8 cellular contexts compared by ENCODE assay signal in genomic region chr1:156813750-156814570, GRCh38. TPM values are rescaled to one million over a fixed set of nuclear protein-coding genes. Genes with fewer than 3 reads are reported as not detected.
DNase-seq lines count a peak whose midpoint lies in the region; ATAC-seq and TF ChIP-seq lines count a peak whose summit lies in the region.

No MANE protein-coding gene starts in this region.

- TF ChIP-seq POLR2A in heart left ventricle (IDR thresholded peaks at IDR 0.05), result no peak
- TF ChIP-seq POLR2A in upper lobe of left lung (IDR thresholded peaks at IDR 0.05), result no peak

- peak; percentile 87 for ATAC-seq in GM23338
- ATAC-seq in RWPE2 (ENCODE audit: low read depth), result peak; percentile 47
- peak; percentile 33 to 72 (median 70) for ATAC-seq in heart left ventricle
- peak; percentile 82 to 83 for ATAC-seq in upper lobe of left lung (ENCODE audit: low FRiP score in 2 of 2)
- no peak for ATAC-seq in GM18909 (IDR thresholded peaks at IDR 0.05; ENCODE audit: poor library complexity, unreplicated experiment)

- peak overlapping the region; percentile 67 for H3K4me3 Mint-ChIP-seq in GM23338
- peak overlapping the region; percentile 97 for H3K4me3 Mint-ChIP-seq in activated naive CD4-positive, alpha-beta T cell treated with anti-CD3 and anti-CD28 coated beads, Interleukin-2, amount 50 U/mL, for 24 hours

- H3F3A ChIP-seq in GM23338 (replicated peaks; ENCODE audit: low read depth), result 0 out of 2 replicates have a peak, but pooled peaks cover 14% of the 10 kb centered on the region

- H2AFZ ChIP-seq in GM23338, result peak overlapping the region; percentile 98

- H3K36me3 ChIP-seq in GM23338 (ENCODE audit: insufficient read depth) (no peaks in the 10 kb centered on the region), RWPE2 (ENCODE audit: low read depth) (no peaks in the 10 kb centered on the region), heart left ventricle (peaks cover 0 to 9% (median 0%) of the 10 kb centered on the region in 9 donors), upper lobe of left lung (no peaks in the 10 kb centered on the region)

- peaks cover 47% of the 10 kb centered on the region for H3K27me3 Mint-ChIP-seq in GM23338 (ENCODE audit: insufficient read depth, low read depth, poor library complexity)
- no peaks in the 10 kb centered on the region for H3K27me3 Mint-ChIP-seq in activated naive CD4-positive, alpha-beta T cell treated with anti-CD3 and anti-CD28 coated beads, Interleukin-2, amount 50 U/mL, for 24 hours

- H3K4me1 ChIP-seq in GM23338 (ENCODE audit: insufficient read depth), result peaks cover 15% of the 10 kb centered on the region
- H3K4me1 ChIP-seq in RWPE2 (ENCODE audit: insufficient read depth, poor library complexity, severe bottlenecking), result peaks cover 41% of the 10 kb centered on the region
- peaks cover 5 to 37% (median 18%) of the 10 kb centered on the region in 12 donors for H3K4me1 ChIP-seq in heart left ventricle
- peaks cover 13 to 20% (median 18%) of the 10 kb centered on the region in 4 donors for H3K4me1 ChIP-seq in upper lobe of left lung

- H3K27ac ChIP-seq in GM23338 (ENCODE audit: low read depth), result no peak overlapping the region
- H3K27ac ChIP-seq in RWPE2 (ENCODE audit: poor library complexity, severe bottlenecking), result peak overlapping the region; percentile 32
- peak overlapping the region in 8 of 12 donors; percentile 60 to 90 (median 80) for H3K27ac ChIP-seq in heart left ventricle
- H3K27ac ChIP-seq in upper lobe of left lung, result peak overlapping the region in 3 of 4 donors; percentile 14 to 86 (median 81)

- DNase-seq in AG20443 (ENCODE audit: low spot score) (peak; percentile 81), GM23338 (ENCODE audit: low spot score) (peak; percentile 94), RWPE2 (ENCODE audit: low spot score) (no peak), heart left ventricle (peak; percentile 54 to 84 (median 72)), posterior vena cava (ENCODE audit: low spot score) (peak; percentile 91), upper lobe of left lung (peak; percentile 72 to 93)

- WGBS in heart left ventricle, 4 donors, result 12 to 38% (median 16%) methylated on average over 21 to 60 of the region's 60 CpGs
- WGBS in upper lobe of left lung, 2 donors, result 28 to 63% methylated on average over 9 to 29 of the region's 60 CpGs

- TF ChIP-seq CTCF in GM23338 (conservative IDR thresholded peaks at IDR 0.05; ENCODE audit: low read depth in 2 of 2) (peak; percentile 31 to 47; a peak in 3 of 4 replicates), RWPE2 (IDR thresholded peaks at IDR 0.05; ENCODE audit: poor library complexity, severe bottlenecking) (peak; percentile 53), heart left ventricle (IDR thresholded peaks at IDR 0.05) (peak; percentile 37 to 73 (median 56)), upper lobe of left lung (IDR thresholded peaks at IDR 0.05) (peak; percentile 39 to 86 (median 74))

- H3K27me3 ChIP-seq in GM23338 (ENCODE audit: insufficient read depth) (peaks cover 49% of the 10 kb centered on the region), RWPE2 (ENCODE audit: insufficient read depth, poor library complexity, severe bottlenecking) (no peaks in the 10 kb centered on the region), heart left ventricle (peaks cover 0 to 8% (median 0%) of the 10 kb centered on the region in 9 donors), upper lobe of left lung (no peaks in the 10 kb centered on the region)

- H3K4me2 ChIP-seq in GM23338, result peak overlapping the region; percentile 90

- no peaks in the 10 kb centered on the region for H3K9me3 Mint-ChIP-seq in GM23338
- no peaks in the 10 kb centered on the region for H3K9me3 Mint-ChIP-seq in activated naive CD4-positive, alpha-beta T cell treated with anti-CD3 and anti-CD28 coated beads, Interleukin-2, amount 50 U/mL, for 24 hours

- H3K4me1 Mint-ChIP-seq in GM23338, result peaks cover 31% of the 10 kb centered on the region
- H3K4me1 Mint-ChIP-seq in activated naive CD4-positive, alpha-beta T cell treated with anti-CD3 and anti-CD28 coated beads, Interleukin-2, amount 50 U/mL, for 24 hours, result peaks cover 70% of the 10 kb centered on the region

- H3K9me3 ChIP-seq in RWPE2 (ENCODE audit: severe bottlenecking) (no peaks in the 10 kb centered on the region), heart left ventricle (no peaks in the 10 kb centered on the region), upper lobe of left lung (no peaks in the 10 kb centered on the region)

- H3K36me3 Mint-ChIP-seq in GM23338 (ENCODE audit: low read depth), result no peaks in the 10 kb centered on the region; the same call in 2 of the 3 replicates
- H3K36me3 Mint-ChIP-seq in activated naive CD4-positive, alpha-beta T cell treated with anti-CD3 and anti-CD28 coated beads, Interleukin-2, amount 50 U/mL, for 24 hours, result peaks cover 35% of the 10 kb centered on the region

- no peak overlapping the region for H3K27ac Mint-ChIP-seq in GM23338
- peak overlapping the region; percentile 96 for H3K27ac Mint-ChIP-seq in activated naive CD4-positive, alpha-beta T cell treated with anti-CD3 and anti-CD28 coated beads, Interleukin-2, amount 50 U/mL, for 24 hours

- H3K79me2 ChIP-seq in GM23338 (replicated peaks; ENCODE audit: insufficient read depth), result no peaks in the 10 kb centered on the region

- H3K9me2 ChIP-seq in GM23338 (ENCODE audit: insufficient read depth), result no peaks in the 10 kb centered on the region

- no peak for TF ChIP-seq EP300 in upper lobe of left lung (IDR thresholded peaks at IDR 0.05)

- peaks cover 4% of the 10 kb centered on the region; the same call in 1 of the 2 replicates for H4K20me1 ChIP-seq in GM23338 (replicated peaks; ENCODE audit: insufficient read depth)

- H3K4me3 ChIP-seq in GM23338 (peak overlapping the region; percentile 64), RWPE2 (ENCODE audit: severe bottlenecking) (peak overlapping the region; percentile 16), heart left ventricle (peak overlapping the region; percentile 14 to 60 (median 48)), upper lobe of left lung (peak overlapping the region; percentile 33 to 53 (median 43))

- intact Hi-C loops in heart left ventricle (cut with DNase I) (no loop called here), posterior vena cava (cut with DNase I) (no loop called here)

TF ChIP-seq in GM23338, 12 proteins besides CTCF, POLR2A, EP300 and RAD21 (continues in another document):
- no peak for TF ChIP-seq NANOG (IDR thresholded peaks at IDR 0.05; ENCODE audit: borderline replicate concordance)
- peak; percentile 92 for TF ChIP-seq POLR2AphosphoS5 (IDR thresholded peaks at IDR 0.05; ENCODE audit: low read depth)
- TF ChIP-seq JUNB (IDR thresholded peaks at IDR 0.05; ENCODE audit: unreplicated experiment), result no peak
- no peak for TF ChIP-seq STAT1 (IDR thresholded peaks at IDR 0.05; ENCODE audit: unreplicated experiment)
- no peak for TF ChIP-seq ETS1 (IDR thresholded peaks at IDR 0.05)
- TF ChIP-seq EZH2 (IDR thresholded peaks at IDR 0.05; ENCODE audit: low read depth, unreplicated experiment), result peak; percentile 38

RNA-seq across cellular contexts. Expression of gene SH2D2A, which starts 2.7 kb away (rescaled TPM):
- 3.4 and 11.5 TPM in 2 replicates for total RNA-seq in GM23338 (2014; rRNA removed; shearing (Covaris generic))
- polyA plus RNA-seq in GM23338 (2016; fragmentation: Nextera tagmentation; extraction: Ambion mirVana), result 4.6 and 5.5 TPM in 2 replicates
- 1 to 10 TPM in 6 of 9 donors, under 1 TPM in 3; 0.52 to 8.2 (median 1.9) TPM for total RNA-seq in heart left ventricle
- 1 to 10 TPM in 1 of 2 donors, under 1 TPM in 1; 0.95 to 1.1 TPM for polyA plus RNA-seq in heart left ventricle
- 1 to 10 TPM; 3.2 to 3.4 TPM for total RNA-seq in posterior vena cava
- 1 to 10 TPM; 2.3 to 8.4 (median 5.0) TPM for total RNA-seq in upper lobe of left lung

RNA-seq across cellular contexts. Expression of gene INSRR, which starts 45.0 kb away (rescaled TPM):
- not detected in 2 replicates for total RNA-seq in GM23338 (2014; rRNA removed; shearing (Covaris generic))
- polyA plus RNA-seq in GM23338 (2016; fragmentation: Nextera tagmentation; extraction: Ambion mirVana), result not detected in 2 replicates
- total RNA-seq in heart left ventricle, result under 1 TPM in 7 of 9 donors, not detected in 2; 0.07 to 0.35 (median 0.11) TPM
- polyA plus RNA-seq in heart left ventricle, result under 1 TPM in 1 of 2 donors, not detected in 1; 0.42 TPM
- under 1 TPM; 0.19 to 0.23 TPM for total RNA-seq in posterior vena cava
- total RNA-seq in upper lobe of left lung, result under 1 TPM in 2 of 6 donors, not detected in 4; 0.03 to 0.22 TPM

RNA-seq across cellular contexts. Expression of gene PRCC, which starts 46.6 kb away (rescaled TPM):
- total RNA-seq in GM23338 (2014; rRNA removed; shearing (Covaris generic)), result 58.6 and 72.9 TPM in 2 replicates
- polyA plus RNA-seq in GM23338 (2016; fragmentation: Nextera tagmentation; extraction: Ambion mirVana) (65.3 and 66.2 TPM in 2 replicates), heart left ventricle (10 to 100 TPM; 39.0 to 49.9 TPM)
- total RNA-seq in heart left ventricle (10 to 100 TPM; 34.6 to 55.5 (median 39.0) TPM), posterior vena cava (10 to 100 TPM; 44.3 to 48.6 TPM), upper lobe of left lung (10 to 100 TPM; 36.5 to 52.4 (median 40.8) TPM)

RNA-seq across cellular contexts. Expression of gene NTRK1, which starts 46.7 kb away (rescaled TPM):
- total RNA-seq in GM23338 (2014; rRNA removed; shearing (Covaris generic)), result 0.08 and 0.42 TPM in 2 replicates
- 0.23 and 0.45 TPM in 2 replicates for polyA plus RNA-seq in GM23338 (2016; fragmentation: Nextera tagmentation; extraction: Ambion mirVana)
- total RNA-seq in heart left ventricle, result 1 to 10 TPM in 5 of 9 donors, under 1 TPM in 4; 0.22 to 1.6 (median 1.1) TPM
- 1 to 10 TPM in 1 of 2 donors, under 1 TPM in 1; 0.30 to 1.4 TPM for polyA plus RNA-seq in heart left ventricle
- total RNA-seq in posterior vena cava, result 1 to 10 TPM; 3.5 to 3.9 TPM
- total RNA-seq in upper lobe of left lung, result 1 to 10 TPM in 3 of 6 donors, under 1 TPM in 1, not detected in 2; 0.30 to 1.4 (median 1.2) TPM
